1 cellular context compared by ENCODE assay signal in genomic region chr5:135386096-135386495, GRCh38.
TF ChIP-seq lines count a peak whose summit lies in the region.

No MANE protein-coding gene starts in this region.

TF ChIP-seq in HepG2, 621 proteins besides CTCF, POLR2A, EP300 and RAD21 (continued from another document):
- no peak for TF ChIP-seq PITX1 (CRISPR knock-in tag; IDR thresholded peaks at IDR 0.05)
- TF ChIP-seq ZNF251 (CRISPR knock-in tag; IDR thresholded peaks at IDR 0.05) = no peak
- TF ChIP-seq SNAPC2 (CRISPR knock-in tag; IDR thresholded peaks at IDR 0.05) = no peak
- TF ChIP-seq HDAC2 (CRISPR knock-in tag; IDR thresholded peaks at IDR 0.05) = no peak
